9 cellular contexts compared by ENCODE assay signal in genomic region chr1:243598433-243598832, GRCh38.
A peak's percentile ranks its signal among the peaks of the same experiment; 100 is the strongest.
DNase-seq lines count a peak whose midpoint lies in the region; ATAC-seq and TF ChIP-seq lines count a peak whose summit lies in the region.
"Had no signal": no experiment of that assay in that cellular context is flagged by ENCODE, and none has a peak within 500 bp of the region (broad histone marks: within the 10 kb centered on the region; RNA-seq: fewer than 3 reads in every experiment).

No MANE protein-coding gene starts in this region.

- H3K4me3 ChIP-seq in mammary epithelial cell (replicated peaks in 1 of 3; ENCODE audit: insufficient read depth in 1 of 3, low read depth in 2 of 3, low read length in 3 of 3), result no peak overlapping the region
- no peak overlapping the region for H3K4me3 ChIP-seq in lower leg skin (ENCODE audit: low read depth, poor library complexity, severe bottlenecking)

- H3K4me1 Mint-ChIP-seq in stimulated activated memory B cell treated with anti-CD40 and anti-IgM and Interleukin-4, amounts not matched to agents 10 μg/mL and 1 μg/mL and 100 μg/mL, for 72 hours, result peaks cover 27% of the 10 kb centered on the region

- peaks cover 25% of the 10 kb centered on the region for H3K4me1 ChIP-seq in mammary epithelial cell (ENCODE audit: insufficient read depth, low read length)

- no peaks in the 10 kb centered on the region for H3K27me3 Mint-ChIP-seq in stimulated activated memory B cell treated with anti-CD40 and anti-IgM and Interleukin-4, amounts not matched to agents 10 μg/mL and 1 μg/mL and 100 μg/mL, for 72 hours

- DNase-seq in activated gamma-delta T cell treated with Interleukin-2 at 50 U/mL for 16 hours, result peak; percentile 15
- DNase-seq in activated gamma-delta T cell (lab: John Stamatoyannopoulos, UW), result no peak
- peak; percentile 82 for DNase-seq in NOMO-1 treated with DMSO at 0.1 percent for 48 hours (lab: John Stamatoyannopoulos, UW; ENCODE audit: unreplicated experiment)
- DNase-seq in mammary epithelial cell, result peak; percentile 90
- no peak for DNase-seq in lower leg skin (ENCODE audit: low spot score in 2 of 2)
- DNase-seq in GOT3 (lab: John Stamatoyannopoulos, UW), result no peak
- DNase-seq in inferior parietal cortex (ENCODE audit: extremely low spot score), result no peak
- DNase-seq: DMS79 treated with DMSO at 0.1 percent for 48 hours had no signal

- WGBS in mammary epithelial cell (ENCODE audit: low coverage, missing lambda C conversion rate), result 0% methylated on average over 2 of the region's 2 CpGs
- WGBS in lower leg skin, 2 donors, result 47 to 63% methylated on average over 2 of the region's 2 CpGs

- peaks cover 31% of the 10 kb centered on the region for H3K36me3 Mint-ChIP-seq in stimulated activated memory B cell treated with anti-CD40 and anti-IgM and Interleukin-4, amounts not matched to agents 10 μg/mL and 1 μg/mL and 100 μg/mL, for 72 hours

- TF ChIP-seq CTCF in mammary epithelial cell (conservative IDR thresholded peaks at IDR 0.05 in 1 of 2, IDR thresholded peaks at IDR 0.05 in 1 of 2; ENCODE audit: extremely low read depth in 1 of 2, insufficient read depth in 1 of 2, low read depth in 1 of 2, low read length in 2 of 2) (no peak), lower leg skin (IDR thresholded peaks at IDR 0.05) (no peak)

- peaks cover 5% of the 10 kb centered on the region for H3K9me3 ChIP-seq in mammary epithelial cell (replicated peaks; ENCODE audit: insufficient read depth, low read length)

- H3K27me3 ChIP-seq in mammary epithelial cell (ENCODE audit: insufficient read depth, low read length), result no peaks in the 10 kb centered on the region

- no peaks in the 10 kb centered on the region for H3K79me2 ChIP-seq in mammary epithelial cell (ENCODE audit: insufficient read depth, low read length)

- ATAC-seq in stimulated activated memory B cell treated with anti-CD40 and anti-IgM and Interleukin-4, amounts not matched to agents 10 μg/mL and 1 μg/mL and 100 μg/mL, for 72 hours, result peak; percentile 93

- intact Hi-C loops in mammary epithelial cell (cut with micrococcal nuclease), result loop anchor here (5.0 kb wide), 3 partner anchors 59 to 116 kb away; no protein-coding TSS in a partner anchor
- intact Hi-C loops in lower leg skin (cut with DNase I; ENCODE audit: low total_unique reads), result loop anchor here (10.0 kb wide), 1 partner anchor 1226 kb away; no protein-coding TSS in a partner anchor

- H3K36me3 ChIP-seq in mammary epithelial cell (ENCODE audit: insufficient read depth, low read length), result peaks cover 2% of the 10 kb centered on the region

- H3K9ac ChIP-seq in mammary epithelial cell (ENCODE audit: insufficient read depth, low read length), result peak overlapping the region; percentile 15

- dilution Hi-C loops in mammary epithelial cell (cut with HindIII; ENCODE audit: low sequenced_read_pairs), result no loop called here

- in situ Hi-C loops in mammary epithelial cell (cut with MboI; ENCODE audit: low sequenced_read_pairs in 2 of 2), result no loop called here

- no TSS peak for BruUV-seq in mammary epithelial cell (replicated peaks; lab: Mats Ljungman, UMichigan)

- peak overlapping the region; percentile 98 for H3K27ac ChIP-seq in mammary epithelial cell (ENCODE audit: insufficient read depth, low read depth, low read length)

- H3K27ac Mint-ChIP-seq in stimulated activated memory B cell treated with anti-CD40 and anti-IgM and Interleukin-4, amounts not matched to agents 10 μg/mL and 1 μg/mL and 100 μg/mL, for 72 hours, result no peak overlapping the region

- peaks cover 5% of the 10 kb centered on the region for H3K9me3 Mint-ChIP-seq in stimulated activated memory B cell treated with anti-CD40 and anti-IgM and Interleukin-4, amounts not matched to agents 10 μg/mL and 1 μg/mL and 100 μg/mL, for 72 hours

- peak overlapping the region; percentile 37 for H3K4me2 ChIP-seq in mammary epithelial cell (ENCODE audit: insufficient read depth, low read depth, low read length)

- TF ChIP-seq POLR2A in lower leg skin (IDR thresholded peaks at IDR 0.05), result no peak

- H2AFZ ChIP-seq in mammary epithelial cell (ENCODE audit: low read depth, low read length), result no peak overlapping the region

- no peak overlapping the region for H3K4me3 Mint-ChIP-seq in stimulated activated memory B cell treated with anti-CD40 and anti-IgM and Interleukin-4, amounts not matched to agents 10 μg/mL and 1 μg/mL and 100 μg/mL, for 72 hours

- CTCF ChIA-PET in mammary epithelial cell (lab: Charles Lee; ENCODE audit: low non-redundant PET), result interaction anchor here (0.7 kb wide), 1 partner anchor 292 kb away, joined by 3 read pairs; no protein-coding TSS in a partner anchor

- H4K20me1 ChIP-seq in mammary epithelial cell (ENCODE audit: insufficient read depth, low read length), result no peaks in the 10 kb centered on the region

Comparison
In these comparisons a context has a peak if more than half of its experiments do, and no peak if none do; other contexts are left out.
1. DNase-seq: peak in activated gamma-delta T cell treated with Interleukin-2 at 50 U/mL for 16 hours (single experiment), NOMO-1 treated with DMSO at 0.1 percent for 48 hours (single experiment) and mammary epithelial cell (single experiment); none in activated gamma-delta T cell (single experiment), lower leg skin (0 of 2), GOT3 (single experiment) and inferior parietal cortex (single experiment).